In genomic region chr16:23996258-23996955, GRCh38 we compare ENCODE assay signal across 25 cellular contexts.
"Had no signal": no experiment of that assay in that cellular context is flagged by ENCODE, and none has a peak within 500 bp of the region (broad histone marks: within the 10 kb centered on the region; RNA-seq: fewer than 3 reads in every experiment).

No MANE protein-coding gene starts in this region.

- H3K27me3 Mint-ChIP-seq: activated CD4-positive, alpha-beta memory T cell treated with anti-CD3 and anti-CD28 coated beads, Interleukin-2, amount 10 ng/mL, durations not matched to agents 7 days and 5 days; activated CD4-positive, alpha-beta T cell treated with anti-CD3 and anti-CD28 coated beads, Interleukin-2, amount 10 ng/mL, durations not matched to agents 24 days and 14 days; dendritic cell treated with granulocyte-macrophage colony-stimulating factor and Interleukin-4, amounts not matched to agents 40 ng/mL and 50 ng/mL, for 4 days had no signal

- DNase-seq: activated CD4-positive, alpha-beta memory T cell treated with anti-CD3 and anti-CD28 coated beads, Interleukin-2, amount 10 ng/mL, durations not matched to agents 7 days and 5 days; activated CD4-positive, alpha-beta T cell treated with anti-CD3 and anti-CD28 coated beads, Interleukin-2, amount 10 ng/mL, durations not matched to agents 24 days and 14 days; activated CD4-positive, CD25-positive, alpha-beta regulatory T cell treated with anti-CD3 and anti-CD28 coated beads, Interleukin-2, amount 50 U/mL, for 72 hours; activated naive CD4-positive, alpha-beta T cell; activated T-cell treated with anti-CD3 and anti-CD28 coated beads, Interleukin-2, amount 50 U/mL, for 72 hours; endodermal cell; esophagus squamous epithelium; gastrocnemius medialis; glutamatergic neuron; left ventricle myocardium inferior; mucosa of descending colon; small intestine; stimulated activated CD4-positive, alpha-beta T cell treated with anti-CD3 and anti-CD28 coated beads, Interleukin-4, amount 100 ng/mL, for 24 hours; T-helper 2 cell had no signal

- H3K36me3 Mint-ChIP-seq: stimulated activated effector memory CD8-positive, alpha-beta T cell treated with anti-CD3 and anti-CD28 coated beads, Interleukin-12 subunit alpha, Interleukin-12 subunit beta, amount 100 ng/mL, for 72 hours had no signal

- H3K36me3 ChIP-seq: cardiac muscle cell, esophagus squamous epithelium, gastrocnemius medialis, left ventricle myocardium inferior, suprapubic skin, tibial nerve had no signal

- H3K4me1 Mint-ChIP-seq: nephron had no signal

- FAIRE-seq: islet of Langerhans, small intestine had no signal

- H3K27ac Mint-ChIP-seq: activated CD4-positive, alpha-beta memory T cell treated with anti-CD3 and anti-CD28 coated beads, Interleukin-2, amount 10 ng/mL, durations not matched to agents 7 days and 5 days; activated T-cell treated with anti-CD3 and anti-CD28 coated beads, Interleukin-2, amount 50 U/mL, for 72 hours; dendritic cell treated with granulocyte-macrophage colony-stimulating factor and Interleukin-4, amounts not matched to agents 40 ng/mL and 50 ng/mL, for 4 days; endodermal cell; nephron; progenitor cell of endocrine pancreas; stimulated activated effector memory CD8-positive, alpha-beta T cell treated with anti-CD3 and anti-CD28 coated beads, Interleukin-12 subunit alpha, Interleukin-12 subunit beta, amount 100 ng/mL, for 72 hours had no signal

- H3K9me3 Mint-ChIP-seq: activated CD4-positive, alpha-beta memory T cell treated with anti-CD3 and anti-CD28 coated beads, Interleukin-2, amount 10 ng/mL, durations not matched to agents 7 days and 5 days; dendritic cell treated with granulocyte-macrophage colony-stimulating factor and Interleukin-4, amounts not matched to agents 40 ng/mL and 50 ng/mL, for 4 days; endodermal cell; nephron; stimulated activated effector memory CD8-positive, alpha-beta T cell treated with anti-CD3 and anti-CD28 coated beads, Interleukin-12 subunit alpha, Interleukin-12 subunit beta, amount 100 ng/mL, for 72 hours had no signal

- H3K9me3 ChIP-seq: esophagus squamous epithelium, left ventricle myocardium inferior, mucosa of descending colon, suprapubic skin, tibial nerve had no signal

- H3K4me3 ChIP-seq: cardiac muscle cell, esophagus squamous epithelium, gastrocnemius medialis, left ventricle myocardium inferior, lung, mucosa of descending colon, suprapubic skin, tibial nerve had no signal

- H3K4me3 Mint-ChIP-seq: activated CD4-positive, alpha-beta memory T cell treated with anti-CD3 and anti-CD28 coated beads, Interleukin-2, amount 10 ng/mL, durations not matched to agents 7 days and 5 days; activated CD4-positive, alpha-beta T cell treated with anti-CD3 and anti-CD28 coated beads, Interleukin-2, amount 10 ng/mL, durations not matched to agents 24 days and 14 days; activated T-cell treated with anti-CD3 and anti-CD28 coated beads, Interleukin-2, amount 50 U/mL, for 72 hours; dendritic cell treated with granulocyte-macrophage colony-stimulating factor and Interleukin-4, amounts not matched to agents 40 ng/mL and 50 ng/mL, for 4 days; endodermal cell; nephron; stimulated activated effector memory CD8-positive, alpha-beta T cell treated with anti-CD3 and anti-CD28 coated beads, Interleukin-12 subunit alpha, Interleukin-12 subunit beta, amount 100 ng/mL, for 72 hours had no signal

- ATAC-seq: activated naive CD4-positive, alpha-beta T cell treated with anti-CD3 and anti-CD28 coated beads, Interleukin-2, amount 50 U/mL, for 72 hours; activated T-cell treated with anti-CD3 and anti-CD28 coated beads, Interleukin-2, amount 50 U/mL, for 72 hours; gastrocnemius medialis; mucosa of descending colon; sciatic nerve; stimulated activated effector memory CD8-positive, alpha-beta T cell treated with anti-CD3 and anti-CD28 coated beads, Interleukin-12 subunit alpha, Interleukin-12 subunit beta, amount 100 ng/mL, for 72 hours had no signal

- H3K4me1 ChIP-seq: esophagus squamous epithelium, gastrocnemius medialis, left ventricle myocardium inferior, suprapubic skin, tibial nerve had no signal

- H3K27ac ChIP-seq: cardiac muscle cell, esophagus squamous epithelium, gastrocnemius medialis, left ventricle myocardium inferior, suprapubic skin, tibial nerve had no signal

- H3K27me3 ChIP-seq: cardiac muscle cell, esophagus squamous epithelium, gastrocnemius medialis, suprapubic skin, tibial nerve had no signal
